ENCODE assay signal across 9 cellular contexts in genomic region chr12:103956515-103957027, GRCh38. TPM values are rescaled to one million over a fixed set of nuclear protein-coding genes. Genes with fewer than 3 reads are reported as not detected.
DNase-seq lines count a peak whose midpoint lies in the region; ATAC-seq, FAIRE-seq and TF ChIP-seq lines count a peak whose summit lies in the region.
"Had no signal": no experiment of that assay in that cellular context is flagged by ENCODE, and none has a peak within 500 bp of the region (broad histone marks: within the 10 kb centered on the region; RNA-seq: fewer than 3 reads in every experiment).

No MANE protein-coding gene starts in this region.

- H3K9me3 ChIP-seq in endothelial cell of umbilical vein (replicated peaks; ENCODE audit: control insufficient read depth, insufficient read depth, low read length), result no peaks in the 10 kb centered on the region

- TF ChIP-seq CTCF in endothelial cell of umbilical vein (IDR thresholded peaks at IDR 0.05; ENCODE audit: extremely low read depth in 1 of 2, insufficient read depth in 1 of 2, low read depth in 1 of 2, low read length in 2 of 2), result no peak

- H2AFZ ChIP-seq in endothelial cell of umbilical vein (ENCODE audit: low read depth, low read length), result peak overlapping the region; percentile 49

- peak overlapping the region; percentile 2 for H3K27ac ChIP-seq in endothelial cell of umbilical vein (ENCODE audit: insufficient read depth, low read depth, low read length)

- peak overlapping the region; percentile 60 to 86 (median 83) for H3K4me3 ChIP-seq in endothelial cell of umbilical vein (replicated peaks in 1 of 3; ENCODE audit: insufficient read depth in 1 of 3, low read depth in 1 of 3, low read length in 3 of 3)

- H3K36me3 Mint-ChIP-seq in naive thymus-derived CD8-positive, alpha-beta T cell, result peaks cover 0 to 23% (median 2%) of the 10 kb centered on the region in 3 donors

- H3K9me1 ChIP-seq in endothelial cell of umbilical vein (replicated peaks; ENCODE audit: control insufficient read depth, extremely low read depth, insufficient read depth, low read length), result no peaks in the 10 kb centered on the region

- peaks cover under 1% of the 10 kb centered on the region for H4K20me1 ChIP-seq in endothelial cell of umbilical vein (replicated peaks; ENCODE audit: control insufficient read depth, extremely low read depth, insufficient read depth, low read length)

- POLR2A ChIA-PET in endothelial cell of umbilical vein (lab: Charles Lee), result interaction anchor here (0.7 to 2.4 kb wide), 2 partner anchors 9 to 27 kb away, joined by 5 to 34 read pairs; partner anchors contain the start of genes HSP90B1 and TDG
- POLR2A ChIA-PET in naive thymus-derived CD8-positive, alpha-beta T cell (lab: Charles Lee), result interaction anchor here (0.6 to 7.6 kb wide), 17 partner anchors 9 to 501 kb away, joined by 3 to 204 read pairs (median 4); partner anchors contain the start of genes HCFC2, HSP90B1, NFYB and TDG

- peaks cover 9% of the 10 kb centered on the region for H3K4me1 ChIP-seq in endothelial cell of umbilical vein (ENCODE audit: control insufficient read depth, extremely low read depth, insufficient read depth, low read length)

- peak; percentile 31 for ATAC-seq in HG02763 (IDR thresholded peaks at IDR 0.05; ENCODE audit: unreplicated experiment)
- peak; percentile 6 to 10 for ATAC-seq in naive thymus-derived CD8-positive, alpha-beta T cell

- TSS peak; percentile 28 for BruUV-seq in endothelial cell of umbilical vein (replicated peaks; lab: Mats Ljungman, UMichigan)

- intact Hi-C loops in endothelial cell of umbilical vein (cut with micrococcal nuclease), result loop anchor here (1.0 to 2.0 kb wide), 4 partner anchors 9 to 152 kb away; partner anchors contain the start of genes HCFC2, HSP90B1 and TDG

- peak overlapping the region; percentile 98 to 100 (median 99) for H3K4me3 Mint-ChIP-seq in naive thymus-derived CD8-positive, alpha-beta T cell

- H3K9me3 Mint-ChIP-seq in naive thymus-derived CD8-positive, alpha-beta T cell, result no peaks in the 10 kb centered on the region

- FAIRE-seq in endothelial cell of umbilical vein (lab: Jason Lieb, UNC), result no peak
- FAIRE-seq: colon had no signal

- peak overlapping the region; percentile 95 to 100 (median 98) for H3K27ac Mint-ChIP-seq in naive thymus-derived CD8-positive, alpha-beta T cell

- no peaks in the 10 kb centered on the region for H3K27me3 ChIP-seq in endothelial cell of umbilical vein (ENCODE audit: control insufficient read depth in 2 of 2, insufficient read depth in 2 of 2, low read length in 2 of 2)

- TF ChIP-seq POLR2A in endothelial cell of umbilical vein (IDR thresholded peaks at IDR 0.05; ENCODE audit: low read depth, low read length), result no peak

- no peaks in the 10 kb centered on the region for H3K27me3 Mint-ChIP-seq in naive thymus-derived CD8-positive, alpha-beta T cell

- dilution Hi-C loops in endothelial cell of umbilical vein (cut with MboI; ENCODE audit: extremely low pct_ligation_motif_present, low sequenced_read_pairs), result no loop called here

- DNase-seq in NCI-H748 (lab: John Stamatoyannopoulos, UW; ENCODE audit: unreplicated experiment) (peak; percentile 68), NCI-H748 treated with DMSO at 0.1 percent for 48 hours (lab: John Stamatoyannopoulos, UW) (no peak), RPMI8226 (peak; percentile 17), endothelial cell of umbilical vein (ENCODE audit: low read depth, low spot score) (no peak), amniotic stem cell (lab: John Stamatoyannopoulos, UW) (no peak)
- no peak for DNase-seq in naive thymus-derived CD8-positive, alpha-beta T cell
- no peak for DNase-seq in central memory CD4-positive, alpha-beta T cell

- peaks cover 17 to 46% (median 43%) of the 10 kb centered on the region in 4 donors for H3K4me1 Mint-ChIP-seq in naive thymus-derived CD8-positive, alpha-beta T cell

- peak overlapping the region; percentile 90 for H3K4me2 ChIP-seq in endothelial cell of umbilical vein (ENCODE audit: insufficient read depth, low read length)

- H3K79me2 ChIP-seq in endothelial cell of umbilical vein (ENCODE audit: control insufficient read depth, insufficient read depth, low read length), result peaks cover 23% of the 10 kb centered on the region

- peaks cover 7 to 8% of the 10 kb centered on the region in 2 experiments for H3K36me3 ChIP-seq in endothelial cell of umbilical vein (ENCODE audit: control insufficient read depth in 2 of 2, extremely low read depth in 1 of 2, insufficient read depth in 2 of 2, low read length in 2 of 2)

- H3K9ac ChIP-seq in endothelial cell of umbilical vein (replicated peaks; ENCODE audit: extremely low read depth, insufficient read depth, low read length), result peak overlapping the region; percentile 40

- CTCF ChIA-PET in endothelial cell of umbilical vein (lab: Charles Lee), result interaction anchor here (1.0 to 1.4 kb wide), 4 partner anchors 9 to 152 kb away, joined by 4 to 20 read pairs (median 5); partner anchors contain the start of gene TDG

TF ChIP-seq in endothelial cell of umbilical vein, 7 proteins besides CTCF, POLR2A, EP300 and RAD21:
- TF ChIP-seq MAX (IDR thresholded peaks at IDR 0.05; ENCODE audit: insufficient read depth, insufficient read length) (no peak), GATA2 (IDR thresholded peaks at IDR 0.05; ENCODE audit: insufficient read depth, insufficient read length, low read depth, low read length) (no peak), POLR2AphosphoS5 (IDR thresholded peaks at IDR 0.05; ENCODE audit: insufficient read depth, low read depth, low read length) (no peak), MYC (IDR thresholded peaks at IDR 0.05; ENCODE audit: low read depth, low read length) (no peak), EZH2 (IDR thresholded peaks at IDR 0.05; ENCODE audit: borderline replicate concordance, low read depth, low read length, severe bottlenecking) (no peak), JUN (IDR thresholded peaks at IDR 0.05; ENCODE audit: borderline replicate concordance, insufficient read depth, insufficient read length, low read depth) (no peak), FOS (IDR thresholded peaks at IDR 0.05; ENCODE audit: borderline replicate concordance, insufficient read depth, low read length) (no peak)

RNA-seq across cellular contexts. Expression of gene TDG, which starts 9.1 kb away (rescaled TPM):
- total RNA-seq in endothelial cell of umbilical vein, result 35.1 and 36.8 TPM in 2 replicates
- polyA plus RNA-seq in endothelial cell of umbilical vein, result 13.8 and 17.6 TPM in 2 replicates
- 16.5 and 18.1 TPM in 2 replicates for polyA plus RNA-seq in endothelial cell of umbilical vein (2011; cell fraction: cytosol; rRNA removed)
- polyA plus RNA-seq in endothelial cell of umbilical vein (2011; cell fraction: nucleus; rRNA removed), result 29.0 and 40.9 TPM in 2 replicates
- polyA plus RNA-seq in endothelial cell of umbilical vein (2012), result 27.8 and 35.9 TPM in 2 replicates
- polyA minus RNA-seq in endothelial cell of umbilical vein, result 17.9 and 18.1 TPM in 2 replicates
- polyA minus RNA-seq in endothelial cell of umbilical vein (2011; cell fraction: cytosol; rRNA and poly(A)+ RNA removed), result 13.5 TPM
- 21.6 and 31.0 TPM in 2 replicates for polyA minus RNA-seq in endothelial cell of umbilical vein (2011; cell fraction: nucleus; rRNA and poly(A)+ RNA removed)
- total RNA-seq in naive thymus-derived CD8-positive, alpha-beta T cell, result 10 to 100 TPM; 35.3 to 38.5 TPM
- 10 to 100 TPM; 19.0 to 21.4 (median 20.0) TPM for polyA plus RNA-seq in naive thymus-derived CD8-positive, alpha-beta T cell

RNA-seq across cellular contexts. Expression of gene HSP90B1, which starts 26.4 kb away (rescaled TPM):
- total RNA-seq in endothelial cell of umbilical vein, result 1,253 and 1,310 TPM in 2 replicates
- polyA plus RNA-seq in endothelial cell of umbilical vein, result 188 and 310 TPM in 2 replicates
- polyA plus RNA-seq in endothelial cell of umbilical vein (2011; cell fraction: cytosol; rRNA removed), result 622 and 672 TPM in 2 replicates
- polyA plus RNA-seq in endothelial cell of umbilical vein (2011; cell fraction: nucleus; rRNA removed), result 1,138 and 1,640 TPM in 2 replicates
- 967 and 1,014 TPM in 2 replicates for polyA plus RNA-seq in endothelial cell of umbilical vein (2012)
- polyA minus RNA-seq in endothelial cell of umbilical vein, result 299 and 328 TPM in 2 replicates
- polyA minus RNA-seq in endothelial cell of umbilical vein (2011; cell fraction: cytosol; rRNA and poly(A)+ RNA removed), result 72.4 TPM
- 434 and 718 TPM in 2 replicates for polyA minus RNA-seq in endothelial cell of umbilical vein (2011; cell fraction: nucleus; rRNA and poly(A)+ RNA removed)
- total RNA-seq in naive thymus-derived CD8-positive, alpha-beta T cell, result 100 to 1,000 TPM; 279 to 297 TPM
- polyA plus RNA-seq in naive thymus-derived CD8-positive, alpha-beta T cell, result 100 to 1,000 TPM; 174 to 223 (median 206) TPM

Comparison
In these comparisons a context has a peak if more than half of its experiments do, and no peak if none do; other contexts are left out.
1. DNase-seq: peak in NCI-H748 (single experiment) and RPMI8226 (single experiment); none in NCI-H748 treated with DMSO at 0.1 percent for 48 hours (single experiment), endothelial cell of umbilical vein (single experiment), naive thymus-derived CD8-positive, alpha-beta T cell (0 of 10), amniotic stem cell (single experiment) and central memory CD4-positive, alpha-beta T cell (single experiment).